1 cellular context compared by ENCODE assay signal in the genomic region with DNA sequence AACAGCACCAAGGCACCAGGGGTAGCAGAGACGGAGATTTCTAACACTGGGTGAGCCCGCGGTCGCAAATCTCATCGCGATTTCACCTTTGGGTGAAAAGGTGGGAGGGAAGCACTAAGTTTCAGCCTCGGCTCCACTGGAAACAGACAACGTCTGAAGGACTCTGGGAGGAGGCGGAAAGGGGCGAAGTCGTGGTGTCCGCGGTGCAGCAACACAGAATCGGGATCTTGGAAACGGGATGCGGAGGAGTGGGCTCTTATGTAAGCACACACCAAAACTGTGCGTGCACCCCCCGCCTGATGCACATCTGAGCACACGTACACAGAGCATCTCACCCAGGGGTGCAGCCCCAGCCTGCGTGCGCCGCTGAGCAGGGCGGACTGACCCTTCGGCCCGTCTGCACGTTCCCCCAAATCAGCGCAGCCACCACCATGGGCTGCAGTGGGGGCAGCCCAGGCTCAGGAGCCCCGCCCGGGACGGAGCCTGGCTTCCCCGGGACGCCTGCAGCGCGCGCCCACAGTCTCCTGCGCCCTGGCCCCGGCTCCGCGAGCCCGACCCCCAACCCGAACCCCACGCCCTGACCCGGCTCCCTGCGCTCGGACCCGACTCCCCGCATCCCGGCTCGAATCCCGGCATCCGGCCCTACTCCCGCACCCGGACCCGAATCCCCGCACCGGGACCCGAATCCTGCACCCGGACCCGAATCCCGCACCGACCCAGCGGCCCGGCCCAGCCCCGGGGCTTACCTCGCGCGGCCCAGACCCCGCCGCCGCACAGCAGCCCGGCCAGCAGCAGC.
TF ChIP-seq lines count a peak whose summit lies in the region.

No MANE protein-coding gene starts in this region.

TF ChIP-seq in HepG2, 621 proteins besides CTCF, POLR2A, EP300 and RAD21 (continued from another document):
- TF ChIP-seq, protein P1, sequence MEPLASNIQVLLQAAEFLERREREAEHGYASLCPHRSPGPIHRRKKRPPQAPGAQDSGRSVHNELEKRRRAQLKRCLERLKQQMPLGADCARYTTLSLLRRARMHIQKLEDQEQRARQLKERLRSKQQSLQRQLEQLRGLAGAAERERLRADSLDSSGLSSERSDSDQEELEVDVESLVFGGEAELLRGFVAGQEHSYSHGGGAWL (CRISPR knock-in tag; IDR thresholded peaks at IDR 0.05), result no peak
- TF ChIP-seq JUNB (CRISPR knock-in tag; IDR thresholded peaks at IDR 0.05; ENCODE audit: borderline replicate concordance), result no peak
- peak; percentile 54; the same call in 1 of the 2 replicates for TF ChIP-seq ZNF746 (CRISPR knock-in tag; IDR thresholded peaks at IDR 0.05)
- TF ChIP-seq, protein P2, sequence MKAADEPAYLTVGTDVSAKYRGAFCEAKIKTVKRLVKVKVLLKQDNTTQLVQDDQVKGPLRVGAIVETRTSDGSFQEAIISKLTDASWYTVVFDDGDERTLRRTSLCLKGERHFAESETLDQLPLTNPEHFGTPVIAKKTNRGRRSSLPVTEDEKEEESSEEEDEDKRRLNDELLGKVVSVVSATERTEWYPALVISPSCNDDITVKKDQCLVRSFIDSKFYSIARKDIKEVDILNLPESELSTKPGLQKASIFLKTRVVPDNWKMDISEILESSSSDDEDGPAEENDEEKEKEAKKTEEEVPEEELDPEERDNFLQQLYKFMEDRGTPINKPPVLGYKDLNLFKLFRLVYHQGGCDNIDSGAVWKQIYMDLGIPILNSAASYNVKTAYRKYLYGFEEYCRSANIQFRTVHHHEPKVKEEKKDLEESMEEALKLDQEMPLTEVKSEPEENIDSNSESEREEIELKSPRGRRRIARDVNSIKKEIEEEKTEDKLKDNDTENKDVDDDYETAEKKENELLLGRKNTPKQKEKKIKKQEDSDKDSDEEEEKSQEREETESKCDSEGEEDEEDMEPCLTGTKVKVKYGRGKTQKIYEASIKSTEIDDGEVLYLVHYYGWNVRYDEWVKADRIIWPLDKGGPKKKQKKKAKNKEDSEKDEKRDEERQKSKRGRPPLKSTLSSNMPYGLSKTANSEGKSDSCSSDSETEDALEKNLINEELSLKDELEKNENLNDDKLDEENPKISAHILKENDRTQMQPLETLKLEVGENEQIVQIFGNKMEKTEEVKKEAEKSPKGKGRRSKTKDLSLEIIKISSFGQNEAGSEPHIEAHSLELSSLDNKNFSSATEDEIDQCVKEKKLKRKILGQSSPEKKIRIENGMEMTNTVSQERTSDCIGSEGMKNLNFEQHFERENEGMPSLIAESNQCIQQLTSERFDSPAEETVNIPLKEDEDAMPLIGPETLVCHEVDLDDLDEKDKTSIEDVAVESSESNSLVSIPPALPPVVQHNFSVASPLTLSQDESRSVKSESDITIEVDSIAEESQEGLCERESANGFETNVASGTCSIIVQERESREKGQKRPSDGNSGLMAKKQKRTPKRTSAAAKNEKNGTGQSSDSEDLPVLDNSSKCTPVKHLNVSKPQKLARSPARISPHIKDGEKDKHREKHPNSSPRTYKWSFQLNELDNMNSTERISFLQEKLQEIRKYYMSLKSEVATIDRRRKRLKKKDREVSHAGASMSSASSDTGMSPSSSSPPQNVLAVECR (CRISPR knock-in tag; IDR thresholded peaks at IDR 0.05; ENCODE audit: borderline replicate concordance), result peak; percentile 47; the same call in 1 of the 2 replicates
- TF ChIP-seq ZNF878 (CRISPR knock-in tag; IDR thresholded peaks at IDR 0.05), result no peak
- TF ChIP-seq SP140L (CRISPR knock-in tag; IDR thresholded peaks at IDR 0.05; ENCODE audit: borderline replicate concordance), result no peak
- no peak for TF ChIP-seq GATA4 (IDR thresholded peaks at IDR 0.05; ENCODE audit: borderline replicate concordance, low read depth)
- TF ChIP-seq NAIF1 (CRISPR knock-in tag; IDR thresholded peaks at IDR 0.05; ENCODE audit: borderline replicate concordance), result no peak
- TF ChIP-seq, protein P3, sequence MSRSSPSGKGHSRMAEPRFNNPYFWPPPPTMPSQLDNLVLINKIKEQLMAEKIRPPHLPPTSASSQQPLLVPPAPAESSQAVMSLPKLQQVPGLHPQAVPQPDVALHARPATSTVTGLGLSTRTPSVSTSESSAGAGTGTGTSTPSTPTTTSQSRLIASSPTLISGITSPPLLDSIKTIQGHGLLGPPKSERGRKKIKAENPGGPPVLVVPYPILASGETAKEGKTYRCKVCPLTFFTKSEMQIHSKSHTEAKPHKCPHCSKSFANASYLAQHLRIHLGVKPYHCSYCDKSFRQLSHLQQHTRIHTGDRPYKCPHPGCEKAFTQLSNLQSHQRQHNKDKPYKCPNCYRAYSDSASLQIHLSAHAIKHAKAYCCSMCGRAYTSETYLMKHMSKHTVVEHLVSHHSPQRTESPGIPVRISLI (CRISPR knock-in tag; IDR thresholded peaks at IDR 0.05; ENCODE audit: borderline replicate concordance), result peak; percentile 39; the same call in 1 of the 2 replicates
- TF ChIP-seq NFE2L1 (CRISPR knock-in tag; IDR thresholded peaks at IDR 0.05; ENCODE audit: borderline replicate concordance), result peak; percentile 69; the same call in 1 of the 2 replicates
- no peak for TF ChIP-seq NFE2L2 (IDR thresholded peaks at IDR 0.05; ENCODE audit: low read length)
- TF ChIP-seq, protein P4, sequence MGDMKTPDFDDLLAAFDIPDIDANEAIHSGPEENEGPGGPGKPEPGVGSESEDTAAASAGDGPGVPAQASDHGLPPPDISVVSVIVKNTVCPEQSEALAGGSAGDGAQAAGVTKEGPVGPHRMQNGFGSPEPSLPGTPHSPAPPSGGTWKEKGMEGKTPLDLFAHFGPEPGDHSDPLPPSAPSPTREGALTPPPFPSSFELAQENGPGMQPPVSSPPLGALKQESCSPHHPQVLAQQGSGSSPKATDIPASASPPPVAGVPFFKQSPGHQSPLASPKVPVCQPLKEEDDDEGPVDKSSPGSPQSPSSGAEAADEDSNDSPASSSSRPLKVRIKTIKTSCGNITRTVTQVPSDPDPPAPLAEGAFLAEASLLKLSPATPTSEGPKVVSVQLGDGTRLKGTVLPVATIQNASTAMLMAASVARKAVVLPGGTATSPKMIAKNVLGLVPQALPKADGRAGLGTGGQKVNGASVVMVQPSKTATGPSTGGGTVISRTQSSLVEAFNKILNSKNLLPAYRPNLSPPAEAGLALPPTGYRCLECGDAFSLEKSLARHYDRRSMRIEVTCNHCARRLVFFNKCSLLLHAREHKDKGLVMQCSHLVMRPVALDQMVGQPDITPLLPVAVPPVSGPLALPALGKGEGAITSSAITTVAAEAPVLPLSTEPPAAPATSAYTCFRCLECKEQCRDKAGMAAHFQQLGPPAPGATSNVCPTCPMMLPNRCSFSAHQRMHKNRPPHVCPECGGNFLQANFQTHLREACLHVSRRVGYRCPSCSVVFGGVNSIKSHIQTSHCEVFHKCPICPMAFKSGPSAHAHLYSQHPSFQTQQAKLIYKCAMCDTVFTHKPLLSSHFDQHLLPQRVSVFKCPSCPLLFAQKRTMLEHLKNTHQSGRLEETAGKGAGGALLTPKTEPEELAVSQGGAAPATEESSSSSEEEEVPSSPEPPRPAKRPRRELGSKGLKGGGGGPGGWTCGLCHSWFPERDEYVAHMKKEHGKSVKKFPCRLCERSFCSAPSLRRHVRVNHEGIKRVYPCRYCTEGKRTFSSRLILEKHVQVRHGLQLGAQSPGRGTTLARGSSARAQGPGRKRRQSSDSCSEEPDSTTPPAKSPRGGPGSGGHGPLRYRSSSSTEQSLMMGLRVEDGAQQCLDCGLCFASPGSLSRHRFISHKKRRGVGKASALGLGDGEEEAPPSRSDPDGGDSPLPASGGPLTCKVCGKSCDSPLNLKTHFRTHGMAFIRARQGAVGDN (CRISPR knock-in tag; IDR thresholded peaks at IDR 0.05), result peak; percentile 62
- TF ChIP-seq TP53 (CRISPR knock-in tag; conservative IDR thresholded peaks at IDR 0.05), result no peak
- TF ChIP-seq ZNF747 (CRISPR knock-in tag; IDR thresholded peaks at IDR 0.05; ENCODE audit: borderline replicate concordance), result 0 out of 2 replicates have a peak, but pooled peaks have one; percentile 45
- peak; percentile 61; the same call in 1 of the 2 replicates for TF ChIP-seq ZNF768 (CRISPR knock-in tag; IDR thresholded peaks at IDR 0.05)
- TF ChIP-seq HDAC1 (CRISPR knock-in tag; IDR thresholded peaks at IDR 0.05), result no peak; the same call in 1 of the 2 replicates
- no peak for TF ChIP-seq MAF1 (CRISPR knock-in tag; IDR thresholded peaks at IDR 0.05; ENCODE audit: borderline replicate concordance)
- TF ChIP-seq, protein P5, sequence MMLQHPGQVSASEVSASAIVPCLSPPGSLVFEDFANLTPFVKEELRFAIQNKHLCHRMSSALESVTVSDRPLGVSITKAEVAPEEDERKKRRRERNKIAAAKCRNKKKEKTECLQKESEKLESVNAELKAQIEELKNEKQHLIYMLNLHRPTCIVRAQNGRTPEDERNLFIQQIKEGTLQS (CRISPR knock-in tag; IDR thresholded peaks at IDR 0.05), result no peak
- no peak for TF ChIP-seq ZNF782 (CRISPR knock-in tag; IDR thresholded peaks at IDR 0.05; ENCODE audit: borderline replicate concordance)
- TF ChIP-seq, protein P6, sequence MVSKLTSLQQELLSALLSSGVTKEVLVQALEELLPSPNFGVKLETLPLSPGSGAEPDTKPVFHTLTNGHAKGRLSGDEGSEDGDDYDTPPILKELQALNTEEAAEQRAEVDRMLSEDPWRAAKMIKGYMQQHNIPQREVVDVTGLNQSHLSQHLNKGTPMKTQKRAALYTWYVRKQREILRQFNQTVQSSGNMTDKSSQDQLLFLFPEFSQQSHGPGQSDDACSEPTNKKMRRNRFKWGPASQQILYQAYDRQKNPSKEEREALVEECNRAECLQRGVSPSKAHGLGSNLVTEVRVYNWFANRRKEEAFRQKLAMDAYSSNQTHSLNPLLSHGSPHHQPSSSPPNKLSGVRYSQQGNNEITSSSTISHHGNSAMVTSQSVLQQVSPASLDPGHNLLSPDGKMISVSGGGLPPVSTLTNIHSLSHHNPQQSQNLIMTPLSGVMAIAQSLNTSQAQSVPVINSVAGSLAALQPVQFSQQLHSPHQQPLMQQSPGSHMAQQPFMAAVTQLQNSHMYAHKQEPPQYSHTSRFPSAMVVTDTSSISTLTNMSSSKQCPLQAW (CRISPR knock-in tag; IDR thresholded peaks at IDR 0.05), result peak; percentile 33; the same call in 1 of the 2 replicates
- TF ChIP-seq NR2F1 (CRISPR knock-in tag; IDR thresholded peaks at IDR 0.05), result no peak
- no peak for TF ChIP-seq ZNF367 (CRISPR knock-in tag; IDR thresholded peaks at IDR 0.05; ENCODE audit: borderline replicate concordance)
- peak; percentile 34; the same call in 1 of the 2 replicates for TF ChIP-seq GABPB1 (CRISPR knock-in tag; IDR thresholded peaks at IDR 0.05)
- TF ChIP-seq SRY (CRISPR knock-in tag; IDR thresholded peaks at IDR 0.05), result 0 out of 2 replicates have a peak, but pooled peaks have one; percentile 16
- no peak for TF ChIP-seq JARID2 (CRISPR knock-in tag; IDR thresholded peaks at IDR 0.05; ENCODE audit: insufficient replicate concordance)
- TF ChIP-seq, protein P7, sequence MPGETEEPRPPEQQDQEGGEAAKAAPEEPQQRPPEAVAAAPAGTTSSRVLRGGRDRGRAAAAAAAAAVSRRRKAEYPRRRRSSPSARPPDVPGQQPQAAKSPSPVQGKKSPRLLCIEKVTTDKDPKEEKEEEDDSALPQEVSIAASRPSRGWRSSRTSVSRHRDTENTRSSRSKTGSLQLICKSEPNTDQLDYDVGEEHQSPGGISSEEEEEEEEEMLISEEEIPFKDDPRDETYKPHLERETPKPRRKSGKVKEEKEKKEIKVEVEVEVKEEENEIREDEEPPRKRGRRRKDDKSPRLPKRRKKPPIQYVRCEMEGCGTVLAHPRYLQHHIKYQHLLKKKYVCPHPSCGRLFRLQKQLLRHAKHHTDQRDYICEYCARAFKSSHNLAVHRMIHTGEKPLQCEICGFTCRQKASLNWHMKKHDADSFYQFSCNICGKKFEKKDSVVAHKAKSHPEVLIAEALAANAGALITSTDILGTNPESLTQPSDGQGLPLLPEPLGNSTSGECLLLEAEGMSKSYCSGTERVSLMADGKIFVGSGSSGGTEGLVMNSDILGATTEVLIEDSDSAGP (CRISPR knock-in tag; IDR thresholded peaks at IDR 0.05; ENCODE audit: borderline replicate concordance), result peak; percentile 38; the same call in 1 of the 2 replicates
- TF ChIP-seq ZNF12 (CRISPR knock-in tag; IDR thresholded peaks at IDR 0.05), result 0 out of 2 replicates have a peak, but pooled peaks have one; percentile 13
- TF ChIP-seq HNRNPUL1 (IDR thresholded peaks at IDR 0.05; ENCODE audit: low read depth, low read length), result no peak
- TF ChIP-seq CENPX (CRISPR knock-in tag; IDR thresholded peaks at IDR 0.05), result no peak
- TF ChIP-seq ZNF83 (CRISPR knock-in tag; IDR thresholded peaks at IDR 0.05; ENCODE audit: borderline replicate concordance), result no peak
- peak; percentile 9; the same call in 1 of the 2 replicates for TF ChIP-seq HES4 (CRISPR knock-in tag; IDR thresholded peaks at IDR 0.05; ENCODE audit: borderline replicate concordance)
- no peak for TF ChIP-seq MED13 (CRISPR knock-in tag; IDR thresholded peaks at IDR 0.05)
- TF ChIP-seq ZNF552 (CRISPR knock-in tag; IDR thresholded peaks at IDR 0.05; ENCODE audit: borderline replicate concordance), result no peak
- TF ChIP-seq HNRNPK (IDR thresholded peaks at IDR 0.05; ENCODE audit: low read depth, low read length, poor library complexity, severe bottlenecking), result peak; percentile 55
- TF ChIP-seq PHF8 (CRISPR knock-in tag; IDR thresholded peaks at IDR 0.05), result no peak
- TF ChIP-seq ZZZ3 (CRISPR knock-in tag; IDR thresholded peaks at IDR 0.05; ENCODE audit: borderline replicate concordance), result no peak
- TF ChIP-seq, protein P8, sequence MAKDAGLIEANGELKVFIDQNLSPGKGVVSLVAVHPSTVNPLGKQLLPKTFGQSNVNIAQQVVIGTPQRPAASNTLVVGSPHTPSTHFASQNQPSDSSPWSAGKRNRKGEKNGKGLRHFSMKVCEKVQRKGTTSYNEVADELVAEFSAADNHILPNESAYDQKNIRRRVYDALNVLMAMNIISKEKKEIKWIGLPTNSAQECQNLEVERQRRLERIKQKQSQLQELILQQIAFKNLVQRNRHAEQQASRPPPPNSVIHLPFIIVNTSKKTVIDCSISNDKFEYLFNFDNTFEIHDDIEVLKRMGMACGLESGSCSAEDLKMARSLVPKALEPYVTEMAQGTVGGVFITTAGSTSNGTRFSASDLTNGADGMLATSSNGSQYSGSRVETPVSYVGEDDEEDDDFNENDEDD (CRISPR knock-in tag; IDR thresholded peaks at IDR 0.05; ENCODE audit: borderline replicate concordance), result no peak
- no peak for TF ChIP-seq ZMYM4 (CRISPR knock-in tag; IDR thresholded peaks at IDR 0.05)
TF ChIP-seq in HepG2: peak in this region for 52.
